Comparison of ENCODE assay signal across 21 cellular contexts in the genomic region with DNA sequence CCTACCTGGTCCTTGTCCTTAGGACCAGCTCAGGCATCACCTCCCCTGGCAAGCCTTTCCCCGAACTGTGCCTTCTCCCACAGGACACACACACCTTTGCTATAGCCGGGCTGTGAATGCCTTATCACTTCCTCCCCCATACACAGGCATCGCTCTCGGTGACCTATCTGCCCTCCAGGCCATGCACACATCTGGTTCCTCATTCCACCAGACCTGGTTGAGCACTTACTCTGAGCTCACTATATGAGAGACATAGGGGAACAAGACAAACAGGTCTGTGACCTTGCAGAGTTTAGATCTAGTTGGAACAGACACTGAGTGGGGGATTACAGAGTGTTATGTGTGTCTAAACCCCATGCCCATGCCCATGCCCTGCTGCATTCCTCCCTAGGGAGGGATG. TPM values are rescaled to one million over a fixed set of nuclear protein-coding genes. Genes with fewer than 3 reads are reported as not detected.
DNase-seq lines count a peak whose midpoint lies in the region; ATAC-seq and TF ChIP-seq lines count a peak whose summit lies in the region.
"Had no signal": no experiment of that assay in that cellular context is flagged by ENCODE, and none has a peak within 500 bp of the region (broad histone marks: within the 10 kb centered on the region; RNA-seq: fewer than 3 reads in every experiment).

No MANE protein-coding gene starts in this region.

- no peak for TF ChIP-seq CTCF in activated CD8-positive, alpha-beta T cell treated with anti-CD3 and anti-CD28 coated beads for 36 hours (IDR thresholded peaks at IDR 0.05)
- no peak for TF ChIP-seq CTCF in PC-9 (conservative IDR thresholded peaks at IDR 0.05)
- TF ChIP-seq CTCF in epithelial cell of esophagus (IDR thresholded peaks at IDR 0.05; ENCODE audit: insufficient read depth, low read depth, low read length, missing control alignments): no peak
- no peak for TF ChIP-seq CTCF in type B pancreatic cell (conservative IDR thresholded peaks at IDR 0.05)

- peaks cover 5% of the 10 kb centered on the region; the same call in 1 of the 2 replicates for H3K9me3 ChIP-seq in PC-9 (ENCODE audit: insufficient read depth, low read depth)
- H3K9me3 ChIP-seq: SK-N-SH had no signal

- no peak overlapping the region for H3K4me3 Mint-ChIP-seq in activated CD8-positive, alpha-beta T cell treated with anti-CD3 and anti-CD28 coated beads, Interleukin-2, amount 10 ng/mL, durations not matched to agents 7 days and 5 days
- H3K4me3 Mint-ChIP-seq in activated CD8-positive, alpha-beta T cell treated with anti-CD3 and anti-CD28 coated beads for 36 hours: no peak overlapping the region
- H3K4me3 Mint-ChIP-seq in type B pancreatic cell: peak overlapping the region; percentile 14
- H3K4me3 Mint-ChIP-seq: nephron had no signal

- DNase-seq in activated CD8-positive, alpha-beta T cell treated with anti-CD3 and anti-CD28 coated beads, Interleukin-2, amount 10 ng/mL, durations not matched to agents 7 days and 5 days: no peak
- no peak for DNase-seq in activated CD8-positive, alpha-beta T cell treated with anti-CD3 and anti-CD28 coated beads for 36 hours
- DNase-seq in PC-9 (peak in 1 of 2 experiments; percentile 83), epithelial cell of esophagus (ENCODE audit: low read depth) (peak; percentile 29), type B pancreatic cell (ENCODE audit: extremely low spot score, unreplicated experiment) (no peak), NCI-H2107 (lab: John Stamatoyannopoulos, UW) (no peak), activated T-cell treated with anti-CD3 and anti-CD28 coated beads for 4 hours (no peak)
- DNase-seq: activated effector memory CD4-positive, alpha-beta T cell treated with Interleukin-2 at 50 U/mL for 16 hours; C1 segment of cervical spinal cord; DMS79; head of caudate nucleus; mesenchymal stem cell; NCI-H2029 treated with DMSO at 0.1 percent for 48 hours; NCI-H510A treated with DMSO at 0.1 percent for 48 hours; Peyer's patch; SK-N-SH; transverse colon; WERI-Rb-1 had no signal

- peak overlapping the region; percentile 10 for H3K27ac Mint-ChIP-seq in activated CD8-positive, alpha-beta T cell treated with anti-CD3 and anti-CD28 coated beads, Interleukin-2, amount 10 ng/mL, durations not matched to agents 7 days and 5 days
- no peak overlapping the region for H3K27ac Mint-ChIP-seq in activated CD8-positive, alpha-beta T cell treated with anti-CD3 and anti-CD28 coated beads for 36 hours
- peak overlapping the region; percentile 84 for H3K27ac Mint-ChIP-seq in type B pancreatic cell
- H3K27ac Mint-ChIP-seq: nephron had no signal

- CTCF ChIA-PET in activated CD8-positive, alpha-beta T cell treated with anti-CD3 and anti-CD28 coated beads, Interleukin-2, amount 10 ng/mL, durations not matched to agents 7 days and 5 days (lab: Charles Lee): interaction anchor here (0.6 to 16.3 kb wide), 8 partner anchors 11 to 209 kb away, joined by 3 to 280 read pairs (median 5); no protein-coding TSS in a partner anchor
- CTCF ChIA-PET in activated CD8-positive, alpha-beta T cell treated with anti-CD3 and anti-CD28 coated beads for 36 hours (lab: Charles Lee): interaction anchor here (0.9 to 15.8 kb wide), 10 partner anchors 45 to 217 kb away, joined by 3 to 237 read pairs (median 9); no protein-coding TSS in a partner anchor
- CTCF ChIA-PET in PC-9 (lab: Charles Lee): interaction anchor here (2.0 kb wide), 1 partner anchor 105 kb away, joined by 7 read pairs; no protein-coding TSS in a partner anchor

- peaks cover 46% of the 10 kb centered on the region for H3K4me1 Mint-ChIP-seq in activated CD8-positive, alpha-beta T cell treated with anti-CD3 and anti-CD28 coated beads, Interleukin-2, amount 10 ng/mL, durations not matched to agents 7 days and 5 days (ENCODE audit: low read depth)
- peaks cover 28% of the 10 kb centered on the region for H3K4me1 Mint-ChIP-seq in activated CD8-positive, alpha-beta T cell treated with anti-CD3 and anti-CD28 coated beads for 36 hours (ENCODE audit: low read depth)
- peaks cover 20% of the 10 kb centered on the region for H3K4me1 Mint-ChIP-seq in type B pancreatic cell (ENCODE audit: unreplicated experiment)

- no peaks in the 10 kb centered on the region for H3K9me2 ChIP-seq in PC-9 (ENCODE audit: insufficient read depth)
- H3K9me2 ChIP-seq: SK-N-SH had no signal

- peaks cover 2% of the 10 kb centered on the region for H3K27me3 Mint-ChIP-seq in activated CD8-positive, alpha-beta T cell treated with anti-CD3 and anti-CD28 coated beads, Interleukin-2, amount 10 ng/mL, durations not matched to agents 7 days and 5 days (ENCODE audit: low read depth)
- H3K27me3 Mint-ChIP-seq in activated CD8-positive, alpha-beta T cell treated with anti-CD3 and anti-CD28 coated beads for 36 hours: no peaks in the 10 kb centered on the region
- no peaks in the 10 kb centered on the region for H3K27me3 Mint-ChIP-seq in type B pancreatic cell

- H3K36me3 ChIP-seq in PC-9 (ENCODE audit: low read depth): no peaks in the 10 kb centered on the region
- H3K36me3 ChIP-seq: Peyer's patch, transverse colon had no signal

- no peaks in the 10 kb centered on the region for H3K27me3 ChIP-seq in PC-9 (ENCODE audit: insufficient read depth, low read depth)
- H3K27me3 ChIP-seq: Peyer's patch, transverse colon had no signal

- no TSS peak for BruUV-seq in PC-9 (replicated peaks; lab: Mats Ljungman, UMichigan)

- H3K79me2 ChIP-seq in PC-9 (ENCODE audit: low read depth): peaks cover 10% of the 10 kb centered on the region

- peaks cover 20% of the 10 kb centered on the region for H3K36me3 Mint-ChIP-seq in activated CD8-positive, alpha-beta T cell treated with anti-CD3 and anti-CD28 coated beads, Interleukin-2, amount 10 ng/mL, durations not matched to agents 7 days and 5 days (ENCODE audit: low read depth)
- H3K36me3 Mint-ChIP-seq in activated CD8-positive, alpha-beta T cell treated with anti-CD3 and anti-CD28 coated beads for 36 hours (ENCODE audit: low read depth): peaks cover 8% of the 10 kb centered on the region
- H3K36me3 Mint-ChIP-seq in type B pancreatic cell: peaks cover 21% of the 10 kb centered on the region

- H4K20me1 ChIP-seq in PC-9 (ENCODE audit: insufficient read depth): peaks cover 7% of the 10 kb centered on the region

- POLR2A ChIA-PET in activated CD8-positive, alpha-beta T cell treated with anti-CD3 and anti-CD28 coated beads, Interleukin-2, amount 10 ng/mL, durations not matched to agents 7 days and 5 days (lab: Charles Lee): no interaction called here
- POLR2A ChIA-PET in activated CD8-positive, alpha-beta T cell treated with anti-CD3 and anti-CD28 coated beads for 36 hours (lab: Charles Lee): interaction anchor here (1.0 kb wide), 1 partner anchor 105 kb away, joined by 4 read pairs; no protein-coding TSS in a partner anchor
- POLR2A ChIA-PET in PC-9 (lab: Charles Lee; ENCODE audit: unreplicated experiment): no interaction called here

- H3K9me3 Mint-ChIP-seq in activated CD8-positive, alpha-beta T cell treated with anti-CD3 and anti-CD28 coated beads, Interleukin-2, amount 10 ng/mL, durations not matched to agents 7 days and 5 days (ENCODE audit: insufficient read depth): peaks cover 13% of the 10 kb centered on the region
- H3K9me3 Mint-ChIP-seq in activated CD8-positive, alpha-beta T cell treated with anti-CD3 and anti-CD28 coated beads for 36 hours: peaks cover 14% of the 10 kb centered on the region
- peaks cover 14% of the 10 kb centered on the region for H3K9me3 Mint-ChIP-seq in type B pancreatic cell

- no peak for ATAC-seq in activated CD8-positive, alpha-beta T cell treated with anti-CD3 and anti-CD28 coated beads, Interleukin-2, amount 10 ng/mL, durations not matched to agents 7 days and 5 days
- no peak for ATAC-seq in activated CD8-positive, alpha-beta T cell treated with anti-CD3 and anti-CD28 coated beads for 36 hours
- ATAC-seq in GM18868 (IDR thresholded peaks at IDR 0.05; ENCODE audit: unreplicated experiment): no peak

- no peak overlapping the region for H3K27ac ChIP-seq in PC-9
- H3K27ac ChIP-seq: Peyer's patch had no signal

- peaks cover 11% of the 10 kb centered on the region; the same call in 1 of the 2 replicates for H3K4me1 ChIP-seq in PC-9 (replicated peaks; ENCODE audit: insufficient read depth)

- H2AFZ ChIP-seq in PC-9: no peak overlapping the region

- peaks cover 15% of the 10 kb centered on the region for H3F3A ChIP-seq in PC-9 (ENCODE audit: insufficient read depth, low read depth)

- H3K4me3 ChIP-seq in PC-9 (no peak overlapping the region), epithelial cell of esophagus (ENCODE audit: low read length) (no peak overlapping the region)
- H3K4me3 ChIP-seq: Peyer's patch, transverse colon had no signal

- peak overlapping the region; percentile 13; the same call in 1 of the 2 replicates for H3K4me2 ChIP-seq in PC-9
- H3K4me2 ChIP-seq: SK-N-SH had no signal

- intact Hi-C loops in activated CD8-positive, alpha-beta T cell treated with anti-CD3 and anti-CD28 coated beads for 36 hours (cut with micrococcal nuclease): no loop called here
- intact Hi-C loops in PC-9 (cut with micrococcal nuclease; ENCODE audit: unreplicated experiment): no loop called here

RNA-seq across cellular contexts. Expression of a gene that starts 3.1 kb away (rescaled TPM):
- 10 to 100 TPM; 31.1 to 31.9 TPM for total RNA-seq in activated CD8-positive, alpha-beta T cell treated with anti-CD3 and anti-CD28 coated beads, Interleukin-2, amount 10 ng/mL, durations not matched to agents 7 days and 5 days
- 10 to 100 TPM; 30.4 to 32.0 TPM for total RNA-seq in activated CD8-positive, alpha-beta T cell treated with anti-CD3 and anti-CD28 coated beads for 36 hours
- total RNA-seq in PC-9 (2021) (47.8 and 54.9 TPM in 2 replicates), type B pancreatic cell (ENCODE audit: low replicate concordance) (61.2 and 71.6 TPM in 2 replicates)

RNA-seq across cellular contexts. Expression of a gene that starts 31.9 kb away (rescaled TPM):
- 1 to 10 TPM in 1 of 2 experiments, under 1 TPM in 1; 0.79 to 1.0 TPM for total RNA-seq in activated CD8-positive, alpha-beta T cell treated with anti-CD3 and anti-CD28 coated beads, Interleukin-2, amount 10 ng/mL, durations not matched to agents 7 days and 5 days
- under 1 TPM; 0.20 to 0.22 TPM for total RNA-seq in activated CD8-positive, alpha-beta T cell treated with anti-CD3 and anti-CD28 coated beads for 36 hours
- total RNA-seq in PC-9 (2021) (5.8 and 6.8 TPM in 2 replicates), type B pancreatic cell (ENCODE audit: low replicate concordance) (6.8 and 18.4 TPM in 2 replicates)

RNA-seq across cellular contexts. Expression of a gene that starts 35.4 kb away (rescaled TPM):
- total RNA-seq in activated CD8-positive, alpha-beta T cell treated with anti-CD3 and anti-CD28 coated beads, Interleukin-2, amount 10 ng/mL, durations not matched to agents 7 days and 5 days: under 1 TPM; 0.21 to 0.31 TPM
- total RNA-seq in activated CD8-positive, alpha-beta T cell treated with anti-CD3 and anti-CD28 coated beads for 36 hours: not detected
- total RNA-seq in PC-9 (2021): 0.28 TPM in 1 of 2 replicates, not detected in the other
- 0.93 and 1.5 TPM in 2 replicates for total RNA-seq in type B pancreatic cell (ENCODE audit: low replicate concordance)
- total RNA-seq: MCF 10A, Peyer's patch had no signal
